1 cellular context compared by ENCODE assay signal in the genomic region with DNA sequence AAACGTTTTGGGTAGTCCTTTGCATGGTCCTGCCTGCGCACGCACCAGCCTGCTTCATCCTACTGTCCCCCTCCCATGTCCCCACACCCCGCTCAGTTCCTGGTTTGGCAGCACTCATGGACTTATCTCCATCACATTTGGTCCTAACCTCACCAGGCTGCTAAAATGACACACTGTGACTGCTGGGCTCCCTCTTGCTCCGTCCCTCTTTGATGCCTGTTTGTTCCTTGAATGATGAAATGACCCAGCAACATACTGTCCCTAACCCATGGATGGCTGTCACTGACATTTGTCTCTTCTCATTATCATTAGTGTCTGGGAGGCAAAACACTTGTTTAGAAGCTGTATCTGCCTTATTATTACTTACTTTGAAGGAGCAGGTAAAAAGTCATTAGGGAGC.
TF ChIP-seq lines count a peak whose summit lies in the region.

No MANE protein-coding gene starts in this region.

TF ChIP-seq in K562, 482 proteins besides CTCF, POLR2A, EP300 and RAD21 (continued from another document):
- TF ChIP-seq, protein P1, sequence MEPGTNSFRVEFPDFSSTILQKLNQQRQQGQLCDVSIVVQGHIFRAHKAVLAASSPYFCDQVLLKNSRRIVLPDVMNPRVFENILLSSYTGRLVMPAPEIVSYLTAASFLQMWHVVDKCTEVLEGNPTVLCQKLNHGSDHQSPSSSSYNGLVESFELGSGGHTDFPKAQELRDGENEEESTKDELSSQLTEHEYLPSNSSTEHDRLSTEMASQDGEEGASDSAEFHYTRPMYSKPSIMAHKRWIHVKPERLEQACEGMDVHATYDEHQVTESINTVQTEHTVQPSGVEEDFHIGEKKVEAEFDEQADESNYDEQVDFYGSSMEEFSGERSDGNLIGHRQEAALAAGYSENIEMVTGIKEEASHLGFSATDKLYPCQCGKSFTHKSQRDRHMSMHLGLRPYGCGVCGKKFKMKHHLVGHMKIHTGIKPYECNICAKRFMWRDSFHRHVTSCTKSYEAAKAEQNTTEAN (CRISPR knock-in tag; IDR thresholded peaks at IDR 0.05): no peak
- TF ChIP-seq, protein P2, sequence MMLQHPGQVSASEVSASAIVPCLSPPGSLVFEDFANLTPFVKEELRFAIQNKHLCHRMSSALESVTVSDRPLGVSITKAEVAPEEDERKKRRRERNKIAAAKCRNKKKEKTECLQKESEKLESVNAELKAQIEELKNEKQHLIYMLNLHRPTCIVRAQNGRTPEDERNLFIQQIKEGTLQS (IDR thresholded peaks at IDR 0.05): peak; percentile 32; the same call in 1 of the 2 replicates
- TF ChIP-seq, protein P2 (CRISPR knock-in tag; conservative IDR thresholded peaks at IDR 0.05): no peak
- no peak for TF ChIP-seq PYGO2 (tag; IDR thresholded peaks at IDR 0.05)
